In the genomic region with DNA sequence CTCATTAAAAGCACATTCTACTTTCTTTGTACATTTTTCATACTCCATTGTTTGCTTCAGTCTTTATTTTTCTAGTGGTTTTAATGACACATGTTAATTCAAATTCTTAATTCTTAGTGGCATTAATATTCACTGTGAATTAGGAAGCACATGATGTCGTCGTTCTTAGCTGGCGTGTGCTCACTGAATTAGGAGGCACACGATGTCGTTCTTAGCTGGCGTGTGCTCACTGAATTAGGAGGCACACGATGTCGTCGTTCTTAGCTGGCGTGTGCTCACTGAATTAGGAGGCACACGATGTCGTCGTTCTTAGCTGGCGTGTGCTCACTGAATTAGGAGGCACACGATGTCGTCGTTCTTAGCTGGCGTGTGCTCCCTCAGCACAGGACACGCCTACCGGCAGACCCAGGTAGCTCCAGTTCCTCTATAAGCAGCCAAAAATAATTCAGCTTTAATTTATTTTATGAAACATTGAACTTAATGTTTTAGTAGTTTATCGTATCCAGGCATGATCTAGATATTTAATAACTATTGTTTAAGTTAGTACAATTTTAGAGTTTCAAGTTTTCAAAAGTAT, we compare ENCODE assay signal across 1 cellular context.
TF ChIP-seq lines count a peak whose summit lies in the region.

No MANE protein-coding gene starts in this region.

TF ChIP-seq in K562, 482 proteins besides CTCF, POLR2A, EP300 and RAD21 (continued from another document):
- TF ChIP-seq, protein P1, sequence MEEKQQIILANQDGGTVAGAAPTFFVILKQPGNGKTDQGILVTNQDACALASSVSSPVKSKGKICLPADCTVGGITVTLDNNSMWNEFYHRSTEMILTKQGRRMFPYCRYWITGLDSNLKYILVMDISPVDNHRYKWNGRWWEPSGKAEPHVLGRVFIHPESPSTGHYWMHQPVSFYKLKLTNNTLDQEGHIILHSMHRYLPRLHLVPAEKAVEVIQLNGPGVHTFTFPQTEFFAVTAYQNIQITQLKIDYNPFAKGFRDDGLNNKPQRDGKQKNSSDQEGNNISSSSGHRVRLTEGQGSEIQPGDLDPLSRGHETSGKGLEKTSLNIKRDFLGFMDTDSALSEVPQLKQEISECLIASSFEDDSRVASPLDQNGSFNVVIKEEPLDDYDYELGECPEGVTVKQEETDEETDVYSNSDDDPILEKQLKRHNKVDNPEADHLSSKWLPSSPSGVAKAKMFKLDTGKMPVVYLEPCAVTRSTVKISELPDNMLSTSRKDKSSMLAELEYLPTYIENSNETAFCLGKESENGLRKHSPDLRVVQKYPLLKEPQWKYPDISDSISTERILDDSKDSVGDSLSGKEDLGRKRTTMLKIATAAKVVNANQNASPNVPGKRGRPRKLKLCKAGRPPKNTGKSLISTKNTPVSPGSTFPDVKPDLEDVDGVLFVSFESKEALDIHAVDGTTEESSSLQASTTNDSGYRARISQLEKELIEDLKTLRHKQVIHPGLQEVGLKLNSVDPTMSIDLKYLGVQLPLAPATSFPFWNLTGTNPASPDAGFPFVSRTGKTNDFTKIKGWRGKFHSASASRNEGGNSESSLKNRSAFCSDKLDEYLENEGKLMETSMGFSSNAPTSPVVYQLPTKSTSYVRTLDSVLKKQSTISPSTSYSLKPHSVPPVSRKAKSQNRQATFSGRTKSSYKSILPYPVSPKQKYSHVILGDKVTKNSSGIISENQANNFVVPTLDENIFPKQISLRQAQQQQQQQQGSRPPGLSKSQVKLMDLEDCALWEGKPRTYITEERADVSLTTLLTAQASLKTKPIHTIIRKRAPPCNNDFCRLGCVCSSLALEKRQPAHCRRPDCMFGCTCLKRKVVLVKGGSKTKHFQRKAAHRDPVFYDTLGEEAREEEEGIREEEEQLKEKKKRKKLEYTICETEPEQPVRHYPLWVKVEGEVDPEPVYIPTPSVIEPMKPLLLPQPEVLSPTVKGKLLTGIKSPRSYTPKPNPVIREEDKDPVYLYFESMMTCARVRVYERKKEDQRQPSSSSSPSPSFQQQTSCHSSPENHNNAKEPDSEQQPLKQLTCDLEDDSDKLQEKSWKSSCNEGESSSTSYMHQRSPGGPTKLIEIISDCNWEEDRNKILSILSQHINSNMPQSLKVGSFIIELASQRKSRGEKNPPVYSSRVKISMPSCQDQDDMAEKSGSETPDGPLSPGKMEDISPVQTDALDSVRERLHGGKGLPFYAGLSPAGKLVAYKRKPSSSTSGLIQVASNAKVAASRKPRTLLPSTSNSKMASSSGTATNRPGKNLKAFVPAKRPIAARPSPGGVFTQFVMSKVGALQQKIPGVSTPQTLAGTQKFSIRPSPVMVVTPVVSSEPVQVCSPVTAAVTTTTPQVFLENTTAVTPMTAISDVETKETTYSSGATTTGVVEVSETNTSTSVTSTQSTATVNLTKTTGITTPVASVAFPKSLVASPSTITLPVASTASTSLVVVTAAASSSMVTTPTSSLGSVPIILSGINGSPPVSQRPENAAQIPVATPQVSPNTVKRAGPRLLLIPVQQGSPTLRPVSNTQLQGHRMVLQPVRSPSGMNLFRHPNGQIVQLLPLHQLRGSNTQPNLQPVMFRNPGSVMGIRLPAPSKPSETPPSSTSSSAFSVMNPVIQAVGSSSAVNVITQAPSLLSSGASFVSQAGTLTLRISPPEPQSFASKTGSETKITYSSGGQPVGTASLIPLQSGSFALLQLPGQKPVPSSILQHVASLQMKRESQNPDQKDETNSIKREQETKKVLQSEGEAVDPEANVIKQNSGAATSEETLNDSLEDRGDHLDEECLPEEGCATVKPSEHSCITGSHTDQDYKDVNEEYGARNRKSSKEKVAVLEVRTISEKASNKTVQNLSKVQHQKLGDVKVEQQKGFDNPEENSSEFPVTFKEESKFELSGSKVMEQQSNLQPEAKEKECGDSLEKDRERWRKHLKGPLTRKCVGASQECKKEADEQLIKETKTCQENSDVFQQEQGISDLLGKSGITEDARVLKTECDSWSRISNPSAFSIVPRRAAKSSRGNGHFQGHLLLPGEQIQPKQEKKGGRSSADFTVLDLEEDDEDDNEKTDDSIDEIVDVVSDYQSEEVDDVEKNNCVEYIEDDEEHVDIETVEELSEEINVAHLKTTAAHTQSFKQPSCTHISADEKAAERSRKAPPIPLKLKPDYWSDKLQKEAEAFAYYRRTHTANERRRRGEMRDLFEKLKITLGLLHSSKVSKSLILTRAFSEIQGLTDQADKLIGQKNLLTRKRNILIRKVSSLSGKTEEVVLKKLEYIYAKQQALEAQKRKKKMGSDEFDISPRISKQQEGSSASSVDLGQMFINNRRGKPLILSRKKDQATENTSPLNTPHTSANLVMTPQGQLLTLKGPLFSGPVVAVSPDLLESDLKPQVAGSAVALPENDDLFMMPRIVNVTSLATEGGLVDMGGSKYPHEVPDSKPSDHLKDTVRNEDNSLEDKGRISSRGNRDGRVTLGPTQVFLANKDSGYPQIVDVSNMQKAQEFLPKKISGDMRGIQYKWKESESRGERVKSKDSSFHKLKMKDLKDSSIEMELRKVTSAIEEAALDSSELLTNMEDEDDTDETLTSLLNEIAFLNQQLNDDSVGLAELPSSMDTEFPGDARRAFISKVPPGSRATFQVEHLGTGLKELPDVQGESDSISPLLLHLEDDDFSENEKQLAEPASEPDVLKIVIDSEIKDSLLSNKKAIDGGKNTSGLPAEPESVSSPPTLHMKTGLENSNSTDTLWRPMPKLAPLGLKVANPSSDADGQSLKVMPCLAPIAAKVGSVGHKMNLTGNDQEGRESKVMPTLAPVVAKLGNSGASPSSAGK (IDR thresholded peaks at IDR 0.05) = peak; percentile 31; the same call in 1 of the 2 replicates
- TF ChIP-seq, protein P2, sequence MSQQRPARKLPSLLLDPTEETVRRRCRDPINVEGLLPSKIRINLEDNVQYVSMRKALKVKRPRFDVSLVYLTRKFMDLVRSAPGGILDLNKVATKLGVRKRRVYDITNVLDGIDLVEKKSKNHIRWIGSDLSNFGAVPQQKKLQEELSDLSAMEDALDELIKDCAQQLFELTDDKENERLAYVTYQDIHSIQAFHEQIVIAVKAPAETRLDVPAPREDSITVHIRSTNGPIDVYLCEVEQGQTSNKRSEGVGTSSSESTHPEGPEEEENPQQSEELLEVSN (IDR thresholded peaks at IDR 0.05; ENCODE audit: borderline replicate concordance in 1 of 2, extremely low read depth in 1 of 2, insufficient read depth in 1 of 2, insufficient read length in 1 of 2, low read depth in 1 of 2, low read length in 1 of 2, poor library complexity in 1 of 2, severe bottlenecking in 1 of 2) = peak in 1 of 2 experiments; percentile 24
TF ChIP-seq in K562: peak in this region for 4; not testable (repeated sequence) for 478.
